ENCODE assay signal across 34 cellular contexts in genomic region chr13:61824168-61824567, GRCh38.
"Had no signal": no experiment of that assay in that cellular context is flagged by ENCODE, and none has a peak within 500 bp of the region (broad histone marks: within the 10 kb centered on the region; RNA-seq: fewer than 3 reads in every experiment).

No MANE protein-coding gene starts in this region.

- H3K36me3 ChIP-seq: MG63 had no signal

- H3K9me3 ChIP-seq: MG63 had no signal

- H3K4me3 ChIP-seq: MG63 had no signal

- H3K27me3 ChIP-seq: MG63 had no signal

- DNase-seq: Karpas-422, Kasumi-1, MG63, MM.1S, MV-4-11, NCI-H1048, NCI-H1092, NCI-H1092 treated with DMSO at 0.1 percent for 48 hours, NCI-H1105, NCI-H1105 treated with DMSO at 0.1 percent for 48 hours, NCI-H1417, NCI-H1417 treated with DMSO at 0.1 percent for 48 hours, NCI-H1436, NCI-H1436 treated with DMSO at 0.1 percent for 48 hours, NCI-H146, NCI-H1694, NCI-H1694 treated with DMSO at 0.1 percent for 48 hours, NCI-H187, NCI-H187 treated with DMSO at 0.1 percent for 48 hours, NCI-H1930, NCI-H2029, NCI-H2029 treated with DMSO at 0.1 percent for 48 hours, NCI-H2081, NCI-H2081 treated with DMSO at 0.1 percent for 48 hours, NCI-H2107, NCI-H2171, NCI-H2171 treated with DMSO at 0.1 percent for 48 hours, NCI-H2227 treated with DMSO at 0.1 percent for 48 hours, NCI-H226, NCI-H345, NCI-H446, NCI-H446 treated with DMSO at 0.1 percent for 48 hours, NCI-H510A, NCI-H510A treated with DMSO at 0.1 percent for 48 hours had no signal
